In the genomic region with DNA sequence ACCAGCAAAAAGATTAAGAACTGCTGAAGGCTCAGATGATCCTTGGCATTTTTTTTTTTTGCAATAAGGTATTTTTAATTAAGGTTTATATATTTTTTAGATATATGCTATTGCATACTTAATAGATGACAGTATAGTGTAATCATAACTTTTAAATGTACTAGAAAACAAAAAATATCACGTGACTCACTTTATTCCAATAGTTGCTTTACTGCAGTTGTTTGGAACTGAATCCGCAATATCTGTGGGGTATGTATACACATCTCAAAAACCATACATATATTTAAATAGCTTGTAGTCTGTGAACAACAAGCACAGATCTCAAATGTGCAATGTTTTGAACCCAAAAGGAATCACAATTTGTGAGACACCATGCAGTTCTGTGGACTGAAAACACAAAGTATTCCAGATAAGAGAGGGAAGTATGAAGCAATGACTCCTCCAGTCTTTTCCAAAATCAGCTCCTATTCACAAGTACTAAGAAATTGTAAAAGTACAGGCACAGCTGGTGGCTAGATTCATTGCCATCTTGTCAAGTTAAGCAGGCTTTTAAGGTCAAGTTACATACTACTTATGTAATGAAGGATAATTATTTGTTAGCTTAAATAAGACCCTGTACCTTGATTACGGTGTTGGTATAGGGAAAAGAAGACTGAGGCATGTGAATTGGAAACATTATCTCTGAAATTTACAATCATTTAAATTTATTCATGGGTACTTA, we compare ENCODE assay signal across 17 cellular contexts.
"Had no signal": no experiment of that assay in that cellular context is flagged by ENCODE, and none has a peak within 500 bp of the region (broad histone marks: within the 10 kb centered on the region; RNA-seq: fewer than 3 reads in every experiment).

No MANE protein-coding gene starts in this region.

- ATAC-seq: left lobe of liver; psoas muscle; sciatic nerve; stimulated activated naive B cell treated with anti-CD40 and anti-IgM and Interleukin-4, amounts not matched to agents 10 μg/mL and 1 μg/mL and 100 μg/mL, for 72 hours had no signal

- H3K36me3 ChIP-seq: adrenal gland had no signal

- H3K27ac ChIP-seq: adrenal gland, epithelial cell of prostate, psoas muscle had no signal

- H3K9me3 ChIP-seq: adrenal gland, psoas muscle had no signal

- H3K4me3 ChIP-seq: adrenal gland, psoas muscle had no signal

- H3K27me3 ChIP-seq: adrenal gland had no signal

- H3K4me1 ChIP-seq: adrenal gland had no signal

- DNase-seq: activated CD4-positive, alpha-beta T cell treated with anti-CD3 and anti-CD28 coated beads, Interleukin-2, amount 50 U/mL, for 4 hours; activated CD4-positive, CD25-positive, alpha-beta regulatory T cell treated with anti-CD3 and anti-CD28 coated beads, Interleukin-2, amount 50 U/mL, for 72 hours; activated naive CD4-positive, alpha-beta T cell treated with anti-CD3 and anti-CD28 coated beads, Interleukin-2, amount 50 U/mL, for 16 hours; activated T-cell treated with anti-CD3 and anti-CD28 coated beads, Interleukin-2, amount 50 U/mL, for 1 hour; adrenal gland; central memory CD4-positive, alpha-beta T cell; cortex of kidney; effector memory CD4-positive, alpha-beta T cell; hypothalamus; occipital lobe; psoas muscle; stimulated activated CD4-positive, alpha-beta T cell treated with anti-CD3 and anti-CD28 coated beads, Interleukin-2, amount 100 ng/mL, for 24 hours; stimulated activated naive B cell treated with anti-CD40 and anti-IgM and Interleukin-4, amounts not matched to agents 10 μg/mL and 1 μg/mL and 100 μg/mL, for 72 hours; trophoblast cell had no signal
